8 cellular contexts compared by ENCODE assay signal in the genomic region with DNA sequence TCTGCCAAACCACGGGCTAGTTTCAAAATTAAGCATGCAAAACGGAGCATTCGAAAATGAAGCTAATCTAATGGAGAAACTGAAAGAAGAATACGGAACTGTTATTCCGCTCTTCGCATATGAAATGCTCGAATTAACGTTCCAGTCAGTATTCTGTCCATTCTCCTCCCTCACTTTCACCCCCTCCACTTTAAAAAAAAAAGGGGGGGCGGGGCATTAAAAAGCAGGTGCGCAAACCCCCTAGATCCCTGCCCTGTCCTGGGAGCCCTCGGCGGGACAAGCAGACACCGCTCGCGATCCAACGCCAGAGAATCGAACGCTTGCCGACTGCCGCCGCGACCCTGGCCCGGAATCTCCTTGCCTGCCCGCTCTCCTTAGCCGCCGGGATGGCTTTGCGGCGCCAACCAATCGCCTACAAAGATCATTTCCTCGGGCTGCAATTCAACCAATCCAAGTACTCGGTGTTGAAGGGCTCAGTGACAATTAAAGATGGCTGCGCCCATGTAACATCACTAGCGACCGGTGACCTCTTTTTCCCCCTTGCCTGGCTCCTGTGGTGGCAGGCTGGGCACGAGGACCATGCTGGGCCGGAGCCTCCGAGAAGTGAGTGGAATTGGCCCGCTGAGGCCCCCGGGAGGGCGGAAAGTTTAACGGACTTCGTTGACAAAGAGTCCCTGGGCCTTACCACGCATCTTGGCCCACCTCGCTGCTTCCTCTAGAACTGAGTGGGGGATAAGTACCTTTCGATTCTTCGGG. TPM values are rescaled to one million over a fixed set of nuclear protein-coding genes. Genes with fewer than 3 reads are reported as not detected.
DNase-seq lines count a peak whose midpoint lies in the region; ATAC-seq and TF ChIP-seq lines count a peak whose summit lies in the region.

QRSL1 (plus strand) TSS at position 476 of the 756 bp plus-strand sequence; CDS start at position 580, 104 bp downstream.
RTN4IP1 (minus strand) TSS at position 396 of the 756 bp plus-strand sequence. CDS start 477 bp downstream, outside the sequence.

- peak; percentile 83 for DNase-seq in DMS53 treated with DMSO at 0.1 percent for 48 hours (lab: John Stamatoyannopoulos, UW; ENCODE audit: unreplicated experiment)
- DNase-seq in Jurkat, Clone E6-1 (ENCODE audit: low read depth, low spot score) = peak; percentile 94
- DNase-seq in activated T-cell treated with anti-CD3 and anti-CD28 coated beads, Interleukin-2, amount 50 U/mL, for 4 hours = peak; percentile 75
- DNase-seq in stimulated activated CD8-positive, alpha-beta memory T cell treated with anti-CD3 and anti-CD28 coated beads, Interleukin-7, amount 100 ng/mL, for 24 hours (ENCODE audit: low read depth) = peak; percentile 50

- no peaks in the 10 kb centered on the region for H3K27me3 ChIP-seq in muscle layer of duodenum (ENCODE audit: low read depth, low read length)

- H3K4me3 Mint-ChIP-seq in activated T-cell treated with anti-CD3 and anti-CD28 coated beads, Interleukin-2, amount 50 U/mL, for 4 hours = peak within 1 kb of the TSS; percentile 98

- H3K4me1 ChIP-seq in muscle layer of duodenum (ENCODE audit: control insufficient read depth in 1 of 2, insufficient read depth in 2 of 2, low read length in 2 of 2) = peaks cover 12 to 19% of the 10 kb centered on the region in 2 donors

- H3K27ac ChIP-seq in muscle layer of duodenum (ENCODE audit: low read length) = peak within 1 kb of the TSS; percentile 92

- H3K9me3 Mint-ChIP-seq in activated T-cell treated with anti-CD3 and anti-CD28 coated beads, Interleukin-2, amount 50 U/mL, for 4 hours = no peaks in the 10 kb centered on the region

- H3K4me1 Mint-ChIP-seq in activated T-cell treated with anti-CD3 and anti-CD28 coated beads, Interleukin-2, amount 50 U/mL, for 4 hours (ENCODE audit: low read depth) = peaks cover 34% of the 10 kb centered on the region

- ATAC-seq in GM21717 (IDR thresholded peaks at IDR 0.05; ENCODE audit: unreplicated experiment) (peak; percentile 79), esophagus mucosa (peak; percentile 98)
- peak; percentile 91 to 92 for ATAC-seq in activated T-cell treated with anti-CD3 and anti-CD28 coated beads, Interleukin-2, amount 50 U/mL, for 4 hours

- peak within 1 kb of the TSS; percentile 97 for H3K4me3 ChIP-seq in Jurkat, Clone E6-1 (ENCODE audit: low read length)
- peak within 1 kb of the TSS; percentile 98 to 99 for H3K4me3 ChIP-seq in muscle layer of duodenum (ENCODE audit: low read depth in 1 of 2, low read length in 2 of 2)

- no peaks in the 10 kb centered on the region for H3K36me3 ChIP-seq in muscle layer of duodenum (ENCODE audit: control insufficient read depth in 1 of 2, insufficient read depth in 2 of 2, low read length in 2 of 2)

- no peaks in the 10 kb centered on the region for H3K27me3 Mint-ChIP-seq in activated T-cell treated with anti-CD3 and anti-CD28 coated beads, Interleukin-2, amount 50 U/mL, for 4 hours (ENCODE audit: low read depth)

- peaks cover 12% of the 10 kb centered on the region for H3K36me3 Mint-ChIP-seq in activated T-cell treated with anti-CD3 and anti-CD28 coated beads, Interleukin-2, amount 50 U/mL, for 4 hours (ENCODE audit: insufficient read depth)

- H3K9me3 ChIP-seq in muscle layer of duodenum (ENCODE audit: control insufficient read depth in 1 of 2, low read length in 2 of 2) = no peaks in the 10 kb centered on the region

TF ChIP-seq in PFSK-1, 5 proteins besides CTCF, POLR2A, EP300 and RAD21:
- peak; percentile 83 for TF ChIP-seq POLR2AphosphoS5 (IDR thresholded peaks at IDR 0.05; ENCODE audit: low read depth, low read length)
- peak; percentile 83; the same call in 1 of the 2 replicates for TF ChIP-seq TAF1 (IDR thresholded peaks at IDR 0.05; ENCODE audit: borderline replicate concordance, insufficient read depth, low read length)
- no peak for TF ChIP-seq FOXP2 (optimal IDR thresholded peaks at IDR 0.05; ENCODE audit: borderline replicate concordance, extremely low read depth, extremely low read length, insufficient read depth)
- peak; percentile 32; the same call in 1 of the 2 replicates for TF ChIP-seq SIN3A (IDR thresholded peaks at IDR 0.05; ENCODE audit: borderline replicate concordance, insufficient read depth, low read length)
- peak in 1 of 2 experiments; percentile 47; a peak in 1 of 4 replicates for TF ChIP-seq REST (IDR thresholded peaks at IDR 0.05; ENCODE audit: insufficient read depth in 1 of 2, low read depth in 2 of 2, low read length in 2 of 2)

RNA-seq across cellular contexts. Expression of gene QRSL1, which starts in this region (rescaled TPM):
- 19.7 TPM for polyA plus RNA-seq in Jurkat, Clone E6-1 (2012; ENCODE audit: insufficient read depth, insufficient read length)
- polyA plus RNA-seq in PFSK-1 (2012; ENCODE audit: insufficient read length, low read depth) = 15.1 TPM
- total RNA-seq in activated T-cell treated with anti-CD3 and anti-CD28 coated beads, Interleukin-2, amount 50 U/mL, for 4 hours = 10 to 100 TPM; 20.8 to 22.5 (median 20.9) TPM
- total RNA-seq in esophagus mucosa = 12.6 TPM

RNA-seq across cellular contexts. Expression of gene RTN4IP1, which starts in this region (rescaled TPM):
- polyA plus RNA-seq in Jurkat, Clone E6-1 (2012; ENCODE audit: insufficient read depth, insufficient read length) = 18.7 TPM
- polyA plus RNA-seq in PFSK-1 (2012; ENCODE audit: insufficient read length, low read depth) = 10.1 TPM
- 1 to 10 TPM; 8.4 to 8.6 (median 8.5) TPM for total RNA-seq in activated T-cell treated with anti-CD3 and anti-CD28 coated beads, Interleukin-2, amount 50 U/mL, for 4 hours
- total RNA-seq in esophagus mucosa = 3.5 TPM

Comparison
In these comparisons a context has a peak if more than half of its experiments do, and no peak if none do; other contexts are left out.
1. Peak in every context shown above with its lines: DNase-seq, ATAC-seq, H3K4me3 ChIP-seq and H3K27ac ChIP-seq.